Comparison of ENCODE assay signal across 18 cellular contexts in genomic region chrX:123087326-123087725, GRCh38.
DNase-seq lines count a peak whose midpoint lies in the region; ATAC-seq, FAIRE-seq and TF ChIP-seq lines count a peak whose summit lies in the region.
"Had no signal": no experiment of that assay in that cellular context is flagged by ENCODE, and none has a peak within 500 bp of the region (broad histone marks: within the 10 kb centered on the region; RNA-seq: fewer than 3 reads in every experiment).

No MANE protein-coding gene starts in this region.

- no peak overlapping the region for H3K4me3 Mint-ChIP-seq in naive thymus-derived CD4-positive, alpha-beta T cell
- no peak overlapping the region for H3K4me3 Mint-ChIP-seq in CD4-positive, alpha-beta T cell
- H3K4me3 Mint-ChIP-seq in natural killer cell treated with Interleukin-12 subunit alpha and Interleukin-12 subunit beta and Interleukin-15 and Interleukin-18, amount 100 ng/mL, for 72 hours: no peak overlapping the region
- H3K4me3 Mint-ChIP-seq: endodermal cell; nephron; stimulated activated effector memory CD8-positive, alpha-beta T cell treated with anti-CD3 and anti-CD28 coated beads, Interleukin-12 subunit alpha, Interleukin-12 subunit beta, amount 100 ng/mL, for 72 hours; T-cell had no signal

- H3K27ac ChIP-seq in ACC112 (ENCODE audit: low read depth, low read length): peak overlapping the region; percentile 55
- peak overlapping the region; percentile 56; the same call in 1 of the 2 replicates for H3K27ac ChIP-seq in GM23248
- H3K27ac ChIP-seq in kidney (ENCODE audit: low read depth in 2 of 2, low read length in 2 of 2): no peak overlapping the region
- H3K27ac ChIP-seq in naive thymus-derived CD4-positive, alpha-beta T cell (ENCODE audit: low read depth, low read length): no peak overlapping the region
- H3K27ac ChIP-seq in CD4-positive, alpha-beta T cell (ENCODE audit: low read depth, low read length): no peak overlapping the region
- H3K27ac ChIP-seq: brain microvascular endothelial cell, PC-9, sigmoid colon had no signal

- H3K36me3 ChIP-seq in ACC112 (ENCODE audit: insufficient read depth, low read length) (no peaks in the 10 kb centered on the region), GM23248 (ENCODE audit: low read depth) (no peaks in the 10 kb centered on the region), kidney (ENCODE audit: control insufficient read depth in 1 of 2, insufficient read depth in 2 of 2, low read length in 2 of 2) (no peaks in the 10 kb centered on the region)
- H3K36me3 ChIP-seq in naive thymus-derived CD4-positive, alpha-beta T cell (ENCODE audit: control insufficient read depth in 2 of 3, insufficient read depth in 3 of 3, low read length in 3 of 3): no peaks in the 10 kb centered on the region
- H3K36me3 ChIP-seq: brain microvascular endothelial cell, sigmoid colon had no signal

- H3K27ac Mint-ChIP-seq in naive thymus-derived CD4-positive, alpha-beta T cell: no peak overlapping the region
- no peak overlapping the region for H3K27ac Mint-ChIP-seq in CD4-positive, alpha-beta T cell
- no peak overlapping the region for H3K27ac Mint-ChIP-seq in natural killer cell treated with Interleukin-12 subunit alpha and Interleukin-12 subunit beta and Interleukin-15 and Interleukin-18, amount 100 ng/mL, for 72 hours
- H3K27ac Mint-ChIP-seq: endodermal cell; nephron; stimulated activated effector memory CD8-positive, alpha-beta T cell treated with anti-CD3 and anti-CD28 coated beads, Interleukin-12 subunit alpha, Interleukin-12 subunit beta, amount 100 ng/mL, for 72 hours; T-cell had no signal

- no peaks in the 10 kb centered on the region for H3K4me1 Mint-ChIP-seq in naive thymus-derived CD4-positive, alpha-beta T cell
- H3K4me1 Mint-ChIP-seq in CD4-positive, alpha-beta T cell (ENCODE audit: low read depth): no peaks in the 10 kb centered on the region
- H3K4me1 Mint-ChIP-seq in natural killer cell treated with Interleukin-12 subunit alpha and Interleukin-12 subunit beta and Interleukin-15 and Interleukin-18, amount 100 ng/mL, for 72 hours (ENCODE audit: low read depth in 2 of 2): no peaks in the 10 kb centered on the region
- H3K4me1 Mint-ChIP-seq: nephron; stimulated activated effector memory CD8-positive, alpha-beta T cell treated with anti-CD3 and anti-CD28 coated beads, Interleukin-12 subunit alpha, Interleukin-12 subunit beta, amount 100 ng/mL, for 72 hours; T-cell had no signal

- H3K9me2 ChIP-seq in GM23248 (ENCODE audit: insufficient read depth): no peaks in the 10 kb centered on the region

- H3F3A ChIP-seq in GM23248 (ENCODE audit: insufficient read depth): peaks cover 38% of the 10 kb centered on the region; the same call in 1 of the 2 replicates

- in situ Hi-C loops in GM23248 (cut with MboI): no loop called here

- no peaks in the 10 kb centered on the region for H3K36me3 Mint-ChIP-seq in naive thymus-derived CD4-positive, alpha-beta T cell
- no peaks in the 10 kb centered on the region for H3K36me3 Mint-ChIP-seq in CD4-positive, alpha-beta T cell (ENCODE audit: low read depth)
- no peaks in the 10 kb centered on the region for H3K36me3 Mint-ChIP-seq in natural killer cell treated with Interleukin-12 subunit alpha and Interleukin-12 subunit beta and Interleukin-15 and Interleukin-18, amount 100 ng/mL, for 72 hours
- H3K36me3 Mint-ChIP-seq: stimulated activated effector memory CD8-positive, alpha-beta T cell treated with anti-CD3 and anti-CD28 coated beads, Interleukin-12 subunit alpha, Interleukin-12 subunit beta, amount 100 ng/mL, for 72 hours; T-cell had no signal

- intact Hi-C loops in kidney (cut with DNase I): no loop called here
- intact Hi-C loops in naive thymus-derived CD4-positive, alpha-beta T cell (cut with micrococcal nuclease): no loop called here
- intact Hi-C loops in CD4-positive, alpha-beta T cell (cut with DNase I, micrococcal nuclease): no loop called here

- H3K9me3 ChIP-seq in GM23248 (ENCODE audit: low read depth): no peaks in the 10 kb centered on the region
- H3K9me3 ChIP-seq in kidney (ENCODE audit: control insufficient read depth in 1 of 2, low read length in 2 of 2): no peaks in the 10 kb centered on the region
- H3K9me3 ChIP-seq in naive thymus-derived CD4-positive, alpha-beta T cell (ENCODE audit: control insufficient read depth in 2 of 3, low read length in 3 of 3): no peaks in the 10 kb centered on the region
- no peaks in the 10 kb centered on the region for H3K9me3 ChIP-seq in CD4-positive, alpha-beta T cell (ENCODE audit: control insufficient read depth, low read length)
- H3K9me3 ChIP-seq: sigmoid colon had no signal

- peaks cover 30% of the 10 kb centered on the region for H3K4me1 ChIP-seq in ACC112 (ENCODE audit: control insufficient read depth, insufficient read depth, low read length, unreplicated experiment)
- peaks cover 40% of the 10 kb centered on the region for H3K4me1 ChIP-seq in GM23248 (ENCODE audit: insufficient read depth)
- no peaks in the 10 kb centered on the region for H3K4me1 ChIP-seq in kidney (ENCODE audit: control insufficient read depth in 1 of 2, insufficient read depth in 1 of 2, low read depth in 1 of 2, low read length in 2 of 2)
- no peaks in the 10 kb centered on the region for H3K4me1 ChIP-seq in naive thymus-derived CD4-positive, alpha-beta T cell (ENCODE audit: control insufficient read depth in 2 of 2, insufficient read depth in 2 of 2, low read length in 2 of 2)
- H3K4me1 ChIP-seq: sigmoid colon had no signal

- no peak for TF ChIP-seq CTCF in kidney (IDR thresholded peaks at IDR 0.05; ENCODE audit: borderline replicate concordance, extremely low read depth, insufficient read depth)
- no peak for TF ChIP-seq CTCF in CD4-positive, alpha-beta T cell (IDR thresholded peaks at IDR 0.05)

- H3K27me3 ChIP-seq in ACC112 (ENCODE audit: insufficient read depth, low read length) (no peaks in the 10 kb centered on the region), GM23248 (replicated peaks; ENCODE audit: insufficient read depth) (no peaks in the 10 kb centered on the region)
- no peaks in the 10 kb centered on the region for H3K27me3 ChIP-seq in naive thymus-derived CD4-positive, alpha-beta T cell (ENCODE audit: control insufficient read depth in 2 of 2, insufficient read depth in 2 of 2, low read length in 2 of 2)
- H3K27me3 ChIP-seq in CD4-positive, alpha-beta T cell (ENCODE audit: control insufficient read depth, insufficient read depth, low read length): no peaks in the 10 kb centered on the region
- H3K27me3 ChIP-seq: brain microvascular endothelial cell, sigmoid colon had no signal

- CTCF ChIA-PET in naive thymus-derived CD4-positive, alpha-beta T cell (lab: Charles Lee): no interaction called here
- CTCF ChIA-PET in CD4-positive, alpha-beta T cell (lab: Charles Lee): no interaction called here

- DNase-seq in GM23248 (peak; percentile 73), SKM-1 treated with dmso at 0.1 percent for 144 hours (lab: John Stamatoyannopoulos, UW; ENCODE audit: unreplicated experiment) (peak; percentile 31), kidney (no peak), pons (ENCODE audit: low spot score) (no peak)
- no peak for DNase-seq in naive thymus-derived CD4-positive, alpha-beta T cell
- no peak for DNase-seq in CD4-positive, alpha-beta T cell
- DNase-seq in natural killer cell treated with Interleukin-12 subunit alpha and Interleukin-12 subunit beta and Interleukin-15 and Interleukin-18, amount 100 ng/mL, for 72 hours (ENCODE audit: low spot score): no peak
- DNase-seq: brain microvascular endothelial cell, endodermal cell, HCEC 1CT, NCI-H1694, NCI-H510A, PC-9, sigmoid colon, T-cell had no signal

- FAIRE-seq in kidney (lab: Jason Lieb, UNC): peak; percentile 27

- no peaks in the 10 kb centered on the region for H3K27me3 Mint-ChIP-seq in naive thymus-derived CD4-positive, alpha-beta T cell
- no peaks in the 10 kb centered on the region for H3K27me3 Mint-ChIP-seq in CD4-positive, alpha-beta T cell
- peaks cover 0 to 2% of the 10 kb centered on the region in 2 donors for H3K27me3 Mint-ChIP-seq in natural killer cell treated with Interleukin-12 subunit alpha and Interleukin-12 subunit beta and Interleukin-15 and Interleukin-18, amount 100 ng/mL, for 72 hours

- H4K20me1 ChIP-seq in GM23248 (ENCODE audit: insufficient read depth): no peaks in the 10 kb centered on the region

- H2AFZ ChIP-seq in ACC112 (ENCODE audit: low read length, unreplicated experiment): no peak overlapping the region
- no peak overlapping the region for H2AFZ ChIP-seq in GM23248
- H2AFZ ChIP-seq: PC-9 had no signal

- H3K4me3 ChIP-seq in ACC112 (ENCODE audit: low read depth, low read length) (no peak overlapping the region), GM23248 (no peak overlapping the region), kidney (ENCODE audit: low read length in 2 of 2) (no peak overlapping the region)
- no peak overlapping the region for H3K4me3 ChIP-seq in naive thymus-derived CD4-positive, alpha-beta T cell (ENCODE audit: low read length)
- H3K4me3 ChIP-seq: PC-9, sigmoid colon had no signal

- H3K9ac ChIP-seq in GM23248 (no peak overlapping the region), kidney (ENCODE audit: low read length in 2 of 2) (no peak overlapping the region)

- POLR2A ChIA-PET in naive thymus-derived CD4-positive, alpha-beta T cell (lab: Charles Lee): no interaction called here
- POLR2A ChIA-PET in CD4-positive, alpha-beta T cell (lab: Charles Lee): no interaction called here

- ATAC-seq in naive thymus-derived CD4-positive, alpha-beta T cell: no peak
- no peak for ATAC-seq in CD4-positive, alpha-beta T cell (ENCODE audit: poor library complexity)
- no peak for ATAC-seq in natural killer cell treated with Interleukin-12 subunit alpha and Interleukin-12 subunit beta and Interleukin-15 and Interleukin-18, amount 100 ng/mL, for 72 hours
- ATAC-seq: stimulated activated effector memory CD8-positive, alpha-beta T cell treated with anti-CD3 and anti-CD28 coated beads, Interleukin-12 subunit alpha, Interleukin-12 subunit beta, amount 100 ng/mL, for 72 hours; T-cell had no signal

- no peak overlapping the region for H3K4me2 ChIP-seq in GM23248 (ENCODE audit: unreplicated experiment)
- H3K4me2 ChIP-seq: PC-9 had no signal

- H3K9me3 Mint-ChIP-seq in naive thymus-derived CD4-positive, alpha-beta T cell: peaks cover 0 to 6% (median 0%) of the 10 kb centered on the region in 11 donors
- no peaks in the 10 kb centered on the region for H3K9me3 Mint-ChIP-seq in CD4-positive, alpha-beta T cell
- no peaks in the 10 kb centered on the region for H3K9me3 Mint-ChIP-seq in natural killer cell treated with Interleukin-12 subunit alpha and Interleukin-12 subunit beta and Interleukin-15 and Interleukin-18, amount 100 ng/mL, for 72 hours
- H3K9me3 Mint-ChIP-seq: stimulated activated effector memory CD8-positive, alpha-beta T cell treated with anti-CD3 and anti-CD28 coated beads, Interleukin-12 subunit alpha, Interleukin-12 subunit beta, amount 100 ng/mL, for 72 hours; T-cell had no signal

- H3K79me2 ChIP-seq in ACC112 (ENCODE audit: control insufficient read depth, insufficient read depth, low read length, unreplicated experiment) (no peaks in the 10 kb centered on the region), GM23248 (ENCODE audit: insufficient read depth) (no peaks in the 10 kb centered on the region)

Comparison
In these comparisons a context has a peak if more than half of its experiments do, and no peak if none do; other contexts are left out.
1. H3K27ac ChIP-seq: peak in ACC112 (single experiment) and GM23248 (single experiment); none in kidney (0 of 2), naive thymus-derived CD4-positive, alpha-beta T cell (single experiment) and CD4-positive, alpha-beta T cell (single experiment).
2. DNase-seq: peak in GM23248 (single experiment) and SKM-1 treated with dmso at 0.1 percent for 144 hours (single experiment); none in kidney (single experiment), pons (single experiment), naive thymus-derived CD4-positive, alpha-beta T cell (0 of 9), CD4-positive, alpha-beta T cell (0 of 10) and natural killer cell treated with Interleukin-12 subunit alpha and Interleukin-12 subunit beta and Interleukin-15 and Interleukin-18, amount 100 ng/mL, for 72 hours (single experiment).